ENCODE assay signal across 1 cellular context in genomic region chr20:58388882-58389323, GRCh38.
TF ChIP-seq lines count a peak whose summit lies in the region.

Gene VAPB (plus strand): TSS chr20:58389229. CDS start chr20:58389460, 231 bp downstream.

TF ChIP-seq in HepG2, 621 proteins besides CTCF, POLR2A, EP300 and RAD21 (continued from another document and continues in another):
- no peak for TF ChIP-seq SP1 (IDR thresholded peaks at IDR 0.05)
- TF ChIP-seq SP1 (CRISPR knock-in tag; IDR thresholded peaks at IDR 0.05): peak; percentile 84
- no peak for TF ChIP-seq ZNF329 (CRISPR knock-in tag; IDR thresholded peaks at IDR 0.05; ENCODE audit: low read depth)
- TF ChIP-seq TEAD2 (CRISPR knock-in tag; IDR thresholded peaks at IDR 0.05): no peak
- TF ChIP-seq ZSCAN25 (CRISPR knock-in tag; IDR thresholded peaks at IDR 0.05): peak; percentile 80; the same call in 1 of the 2 replicates
- TF ChIP-seq ZFP90 (CRISPR knock-in tag; IDR thresholded peaks at IDR 0.05; ENCODE audit: borderline replicate concordance): no peak
- TF ChIP-seq ZSCAN29 (CRISPR knock-in tag; conservative IDR thresholded peaks at IDR 0.05): 0 out of 2 replicates have a peak, but pooled peaks have one; percentile 79
- TF ChIP-seq ZNF850 (CRISPR knock-in tag; conservative IDR thresholded peaks at IDR 0.05): no peak
- no peak for TF ChIP-seq UBTF (CRISPR knock-in tag; IDR thresholded peaks at IDR 0.05)
- TF ChIP-seq ZNF768 (CRISPR knock-in tag; IDR thresholded peaks at IDR 0.05): no peak
- TF ChIP-seq ZSCAN31 (CRISPR knock-in tag; IDR thresholded peaks at IDR 0.05; ENCODE audit: low read depth): peak; percentile 81
- TF ChIP-seq HIVEP1 (CRISPR knock-in tag; IDR thresholded peaks at IDR 0.05): no peak
- peak; percentile 98 for TF ChIP-seq TFDP1 (CRISPR knock-in tag; IDR thresholded peaks at IDR 0.05; ENCODE audit: borderline replicate concordance)
- no peak for TF ChIP-seq FIP1L1 (IDR thresholded peaks at IDR 0.05; ENCODE audit: borderline replicate concordance, insufficient read depth, low read depth, low read length)
- TF ChIP-seq ZHX2 (IDR thresholded peaks at IDR 0.05; ENCODE audit: low read depth): peak; percentile 61; the same call in 1 of the 2 replicates
- TF ChIP-seq ZHX2 (CRISPR knock-in tag; IDR thresholded peaks at IDR 0.05; ENCODE audit: borderline replicate concordance): no peak
- no peak for TF ChIP-seq EHMT2 (IDR thresholded peaks at IDR 0.05; ENCODE audit: borderline replicate concordance, low read depth, low read length)
- TF ChIP-seq ZFAT (CRISPR knock-in tag; conservative IDR thresholded peaks at IDR 0.05): no peak
- TF ChIP-seq NR3C1 (CRISPR knock-in tag; IDR thresholded peaks at IDR 0.05): no peak
- TF ChIP-seq MTA1 (CRISPR knock-in tag; IDR thresholded peaks at IDR 0.05; ENCODE audit: borderline replicate concordance): peak; percentile 84; the same call in 1 of the 2 replicates
- no peak for TF ChIP-seq RAD51 (IDR thresholded peaks at IDR 0.05; ENCODE audit: borderline replicate concordance)
- TF ChIP-seq CREM (IDR thresholded peaks at IDR 0.05): 0 out of 2 replicates have a peak, but pooled peaks have one; percentile 18
- TF ChIP-seq CREM (CRISPR knock-in tag; IDR thresholded peaks at IDR 0.05): no peak
- TF ChIP-seq ZNF18 (CRISPR knock-in tag; IDR thresholded peaks at IDR 0.05; ENCODE audit: insufficient replicate concordance): no peak
- TF ChIP-seq ZFP37 (CRISPR knock-in tag; IDR thresholded peaks at IDR 0.05; ENCODE audit: borderline replicate concordance): no peak
- TF ChIP-seq ZNF883 (CRISPR knock-in tag; IDR thresholded peaks at IDR 0.05; ENCODE audit: not compliant biosample characterization): peak; percentile 89
- TF ChIP-seq PAF1 (CRISPR knock-in tag; IDR thresholded peaks at IDR 0.05): no peak
- TF ChIP-seq PRDM4 (CRISPR knock-in tag; IDR thresholded peaks at IDR 0.05; ENCODE audit: borderline replicate concordance): no peak
- peak; percentile 48 for TF ChIP-seq PAXIP1 (CRISPR knock-in tag; conservative IDR thresholded peaks at IDR 0.05)
- TF ChIP-seq ZBTB39 (CRISPR knock-in tag; IDR thresholded peaks at IDR 0.05): no peak
- TF ChIP-seq BRF2 (CRISPR knock-in tag; IDR thresholded peaks at IDR 0.05): no peak
- no peak for TF ChIP-seq LBX2 (CRISPR knock-in tag; IDR thresholded peaks at IDR 0.05; ENCODE audit: borderline replicate concordance)
- TF ChIP-seq HNF1B (CRISPR knock-in tag; IDR thresholded peaks at IDR 0.05): peak; percentile 57; the same call in 1 of the 2 replicates
- TF ChIP-seq KLF11 (CRISPR knock-in tag; IDR thresholded peaks at IDR 0.05): no peak
- peak; percentile 25; the same call in 1 of the 2 replicates for TF ChIP-seq CBFB (CRISPR knock-in tag; IDR thresholded peaks at IDR 0.05)
- TF ChIP-seq ZNF550 (CRISPR knock-in tag; IDR thresholded peaks at IDR 0.05; ENCODE audit: borderline replicate concordance): no peak
